In genomic region chr11:9210922-9211320, GRCh38 we compare ENCODE assay signal across 9 cellular contexts. TPM values are rescaled to one million over a fixed set of nuclear protein-coding genes. Genes with fewer than 3 reads are reported as not detected.
DNase-seq lines count a peak whose midpoint lies in the region; ATAC-seq lines count a peak whose summit lies in the region.
"Had no signal": no experiment of that assay in that cellular context is flagged by ENCODE, and none has a peak within 500 bp of the region (broad histone marks: within the 10 kb centered on the region; RNA-seq: fewer than 3 reads in every experiment).

No MANE protein-coding gene starts in this region.

- intact Hi-C loops in left cardiac atrium (cut with DNase I): loop anchor here in 1 of 2 donors (5.0 kb wide), 1 partner anchor 51 kb away; no protein-coding TSS in a partner anchor

- H3K27ac ChIP-seq in epithelial cell of prostate: peak overlapping the region; percentile 79

- ATAC-seq in GM18907 (IDR thresholded peaks at IDR 0.05; ENCODE audit: unreplicated experiment) (peak; percentile 62), left cardiac atrium (no peak), HG02970 (IDR thresholded peaks at IDR 0.05; ENCODE audit: low FRiP score, unreplicated experiment) (no peak)

- DNase-seq in AG08395 (ENCODE audit: low spot score): peak; percentile 8
- DNase-seq in LHCN-M2 (ENCODE audit: low read depth): peak; percentile 46
- peak; percentile 70 for DNase-seq in epithelial cell of prostate (ENCODE audit: low read depth, low spot score)
- no peak for DNase-seq in NCI-H187 treated with DMSO at 0.1 percent for 48 hours (lab: John Stamatoyannopoulos, UW)
- no peak for DNase-seq in left cardiac atrium
- no peak for DNase-seq in AML-193 (lab: John Stamatoyannopoulos, UW)
- DNase-seq: H7 had no signal

RNA-seq across cellular contexts. Expression of gene DENND5A, which starts 54.2 kb away (rescaled TPM):
- total RNA-seq in LHCN-M2 (2014; rRNA removed) (81.1 and 91.2 TPM in 2 replicates), left cardiac atrium (10 to 100 TPM; 71.5 to 90.0 TPM)
- 78.9 TPM for polyA plus RNA-seq in LHCN-M2 (2012)

Comparison
In these comparisons a context has a peak if more than half of its experiments do, and no peak if none do; other contexts are left out.
1. DNase-seq: peak in AG08395 (single experiment), LHCN-M2 (single experiment) and epithelial cell of prostate (single experiment); none in NCI-H187 treated with DMSO at 0.1 percent for 48 hours (single experiment), left cardiac atrium (single experiment) and AML-193 (0 of 2).